21 cellular contexts compared by ENCODE assay signal in the genomic region with DNA sequence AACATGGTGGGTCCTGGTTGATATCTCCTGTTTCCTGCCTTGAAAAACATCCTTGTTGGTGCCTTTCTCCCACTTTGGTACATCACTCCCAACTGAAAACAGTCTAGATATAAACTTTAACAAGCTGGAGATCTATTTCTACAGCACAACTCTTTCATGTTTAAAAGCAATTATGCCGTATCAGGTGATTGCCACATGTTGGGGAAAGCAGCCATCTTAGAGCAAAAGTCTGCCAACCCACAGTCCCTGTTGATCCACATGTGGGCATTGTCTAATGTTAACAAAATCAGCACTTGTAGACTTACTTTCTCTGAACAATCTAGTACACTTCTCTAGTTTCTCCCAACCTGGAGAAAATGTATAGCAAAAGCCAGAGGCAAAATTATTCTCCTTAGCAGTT.
"Had no signal": no experiment of that assay in that cellular context is flagged by ENCODE, and none has a peak within 500 bp of the region (broad histone marks: within the 10 kb centered on the region; RNA-seq: fewer than 3 reads in every experiment).

No MANE protein-coding gene starts in this region.

- H3K9me3 ChIP-seq: MG63, SK-N-SH had no signal

- H3K9ac ChIP-seq: SK-N-SH had no signal

- H3K9me2 ChIP-seq: SK-N-SH had no signal

- FAIRE-seq: HepG2 had no signal

- ATAC-seq: HepG2, Panc1 had no signal

- DNase-seq: IMR-90, Karpas-422, KG1, MG63, NCI-H1092, NCI-H1694, NCI-H187 treated with DMSO at 0.1 percent for 48 hours, NCI-H2029 treated with DMSO at 0.1 percent for 48 hours, NCI-H2171, NCI-H226, NCI-H446, NCI-H510A, NCI-H524 treated with DMSO at 0.1 percent for 48 hours, NCI-H69, NCI-H774, SHP77, SK-N-SH, SW 1271 had no signal

- H3K4me2 ChIP-seq: SK-N-SH had no signal

- H3K4me3 ChIP-seq: MG63 had no signal

- H3K27ac ChIP-seq: RWPE1 had no signal

- H3K36me3 ChIP-seq: MG63 had no signal
